In genomic region chr5:118687671-118688621, GRCh38 we compare ENCODE assay signal across 17 cellular contexts.
DNase-seq lines count a peak whose midpoint lies in the region; ATAC-seq lines count a peak whose summit lies in the region.
"Had no signal": no experiment of that assay in that cellular context is flagged by ENCODE, and none has a peak within 500 bp of the region (broad histone marks: within the 10 kb centered on the region; RNA-seq: fewer than 3 reads in every experiment).

No MANE protein-coding gene starts in this region.

- peak; percentile 35 for DNase-seq in HCEC 1CT
- peak; percentile 50 for DNase-seq in kidney tubule cell (ENCODE audit: low spot score)
- DNase-seq in NCI-H510A (lab: John Stamatoyannopoulos, UW) = no peak
- DNase-seq in stimulated activated CD4-positive, alpha-beta T cell treated with anti-CD3 and anti-CD28 coated beads, Interleukin-4, amount 100 ng/mL, for 1 hour = no peak
- DNase-seq in nucleus accumbens (lab: John Stamatoyannopoulos, UW) = no peak
- DNase-seq: activated CD4-positive, CD25-positive, alpha-beta regulatory T cell treated with anti-CD3 and anti-CD28 coated beads, Interleukin-2, amount 50 U/mL, for 72 hours; activated naive CD8-positive, alpha-beta T cell treated with anti-CD3 and anti-CD28 coated beads, Interleukin-2, amount 50 U/mL, for 24 hours; midbrain; NCI-H1092 treated with DMSO at 0.1 percent for 48 hours; NCI-H510A treated with DMSO at 0.1 percent for 48 hours; PC-9; stimulated activated CD4-positive, alpha-beta T cell treated with anti-CD3 and anti-CD28 coated beads, Interleukin-4, amount 100 ng/mL, for 24 hours had no signal

- ATAC-seq in GM18870 (IDR thresholded peaks at IDR 0.05; ENCODE audit: unreplicated experiment) (peak; percentile 50), HG03378 (IDR thresholded peaks at IDR 0.05; ENCODE audit: unreplicated experiment) (peak; percentile 56), GM19455 (IDR thresholded peaks at IDR 0.05; ENCODE audit: unreplicated experiment) (no peak)
- ATAC-seq: activated naive CD8-positive, alpha-beta T cell treated with anti-CD3 and anti-CD28 coated beads, Interleukin-2, amount 50 U/mL, for 24 hours; HepG2; stimulated activated memory B cell treated with anti-CD40 and anti-IgM and Interleukin-4, amounts not matched to agents 10 μg/mL and 1 μg/mL and 100 μg/mL, for 72 hours had no signal

Comparison
In these comparisons a context has a peak if more than half of its experiments do, and no peak if none do; other contexts are left out.
1. DNase-seq: peak in HCEC 1CT (single experiment) and kidney tubule cell (single experiment); none in NCI-H510A (single experiment), stimulated activated CD4-positive, alpha-beta T cell treated with anti-CD3 and anti-CD28 coated beads, Interleukin-4, amount 100 ng/mL, for 1 hour (single experiment) and nucleus accumbens (0 of 56).